Comparison of ENCODE assay signal across 5 cellular contexts in genomic region chr10:36036137-36036536, GRCh38.
"Had no signal": no experiment of that assay in that cellular context is flagged by ENCODE, and none has a peak within 500 bp of the region (broad histone marks: within the 10 kb centered on the region; RNA-seq: fewer than 3 reads in every experiment).

No MANE protein-coding gene starts in this region.

- H3K4me2 ChIP-seq: GM23338 had no signal

- H2AFZ ChIP-seq: GM23338 had no signal

- H3K4me3 ChIP-seq: GM23338, K562 had no signal

- DNase-seq: H9, HCEC 1CT, KG1 had no signal

- ATAC-seq: GM23338, K562 had no signal
